ENCODE assay signal across 10 cellular contexts in the genomic region with DNA sequence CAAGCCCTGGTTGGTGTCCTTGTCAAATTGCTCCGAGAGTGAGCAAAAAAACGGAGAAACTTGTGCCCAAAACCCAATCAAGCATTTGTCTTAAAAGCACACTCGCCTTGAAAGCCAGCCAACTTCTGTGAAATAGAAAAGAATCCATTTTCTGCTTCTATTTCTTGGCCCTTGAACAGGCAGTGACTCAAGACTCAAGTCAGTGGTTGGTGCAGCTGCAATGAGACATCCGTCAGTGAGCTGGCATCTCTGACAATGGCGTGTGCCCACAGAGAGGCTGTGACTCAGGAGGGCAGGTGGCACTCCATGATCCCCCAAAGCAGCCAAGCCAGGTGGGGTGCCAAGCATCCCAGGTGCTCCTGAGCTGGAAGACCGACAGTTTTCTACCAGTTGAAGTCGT.
DNase-seq lines count a peak whose midpoint lies in the region; ATAC-seq and TF ChIP-seq lines count a peak whose summit lies in the region.
"Had no signal": no experiment of that assay in that cellular context is flagged by ENCODE, and none has a peak within 500 bp of the region (broad histone marks: within the 10 kb centered on the region; RNA-seq: fewer than 3 reads in every experiment).

No MANE protein-coding gene starts in this region.

- H3K36me3 ChIP-seq in mammary epithelial cell (ENCODE audit: insufficient read depth, low read length) (no peaks in the 10 kb centered on the region), stomach (no peaks in the 10 kb centered on the region)

- in situ Hi-C loops in mammary epithelial cell (cut with MboI; ENCODE audit: low sequenced_read_pairs in 2 of 2) (no loop called here), GM13977 (cut with MboI; ENCODE audit: low pct_unique_long_range_greater_than_20kb, low sequenced_read_pairs, unreplicated experiment) (no loop called here)

- H3K27ac ChIP-seq in mammary epithelial cell (ENCODE audit: insufficient read depth, low read depth, low read length) (no peak overlapping the region), stomach (no peak overlapping the region)

- no peak overlapping the region for H3K4me3 ChIP-seq in mammary epithelial cell (replicated peaks in 1 of 3; ENCODE audit: insufficient read depth in 1 of 3, low read depth in 2 of 3, low read length in 3 of 3)
- no peak overlapping the region for H3K4me3 ChIP-seq in stomach

- DNase-seq in DMS79 (lab: John Stamatoyannopoulos, UW) (peak; percentile 96), NCI-H128 (lab: John Stamatoyannopoulos, UW; ENCODE audit: unreplicated experiment) (peak; percentile 45), mammary epithelial cell (peak; percentile 87), middle frontal gyrus (ENCODE audit: extremely low spot score, low spot score) (peak; percentile 65), NCI-H510A treated with DMSO at 0.1 percent for 48 hours (lab: John Stamatoyannopoulos, UW) (no peak), GM13977 (ENCODE audit: low spot score) (no peak), stomach (no peak)
- DNase-seq: left colon had no signal

- H3K9me3 ChIP-seq in mammary epithelial cell (replicated peaks; ENCODE audit: insufficient read depth, low read length) (no peaks in the 10 kb centered on the region), stomach (peaks cover 0 to 20% (median 0%) of the 10 kb centered on the region in 4 donors)

- no peaks in the 10 kb centered on the region for H3K79me2 ChIP-seq in mammary epithelial cell (ENCODE audit: insufficient read depth, low read length)

- peak overlapping the region; percentile 34 for H3K4me2 ChIP-seq in mammary epithelial cell (ENCODE audit: insufficient read depth, low read depth, low read length)

- no peak for ATAC-seq in HG02938 (IDR thresholded peaks at IDR 0.05; ENCODE audit: unreplicated experiment)
- ATAC-seq: HCT116, left colon had no signal

- intact Hi-C loops in mammary epithelial cell (cut with micrococcal nuclease) = no loop called here
- intact Hi-C loops in stomach (cut with DNase I; ENCODE audit: low total_unique reads) = no loop called here

- no peak for TF ChIP-seq POLR2A in stomach (IDR thresholded peaks at IDR 0.05)

- H3K4me1 ChIP-seq in mammary epithelial cell (ENCODE audit: insufficient read depth, low read length) (peaks cover 11% of the 10 kb centered on the region), stomach (no peaks in the 10 kb centered on the region)

- CTCF ChIA-PET in mammary epithelial cell (lab: Charles Lee; ENCODE audit: low non-redundant PET) = interaction anchor here (0.5 to 0.7 kb wide), 2 partner anchors 27 to 56 kb away, joined by 4 read pairs; a partner anchor contains a TSS

- peak overlapping the region; percentile 14 for H2AFZ ChIP-seq in mammary epithelial cell (ENCODE audit: low read depth, low read length)

- dilution Hi-C loops in mammary epithelial cell (cut with HindIII; ENCODE audit: low sequenced_read_pairs) = no loop called here

- no peaks in the 10 kb centered on the region for H4K20me1 ChIP-seq in mammary epithelial cell (ENCODE audit: insufficient read depth, low read length)

- WGBS in mammary epithelial cell (ENCODE audit: low coverage, missing lambda C conversion rate) = 3% methylated on average over 7 of the region's 7 CpGs
- 61 to 75% (median 63%) methylated on average over 7 of the region's 7 CpGs for WGBS in stomach, 5 donors

- H3K27me3 ChIP-seq in mammary epithelial cell (ENCODE audit: insufficient read depth, low read length) (no peaks in the 10 kb centered on the region), stomach (peaks cover 0 to 43% (median 7%) of the 10 kb centered on the region in 3 donors)

- no peak for TF ChIP-seq EP300 in stomach (IDR thresholded peaks at IDR 0.05)

- no peak for TF ChIP-seq CTCF in mammary epithelial cell (conservative IDR thresholded peaks at IDR 0.05 in 1 of 2, IDR thresholded peaks at IDR 0.05 in 1 of 2; ENCODE audit: extremely low read depth in 1 of 2, insufficient read depth in 1 of 2, low read depth in 1 of 2, low read length in 2 of 2)
- no peak for TF ChIP-seq CTCF in GM13977 (IDR thresholded peaks at IDR 0.05; ENCODE audit: extremely low read depth, insufficient read depth, missing control alignments)
- TF ChIP-seq CTCF in stomach (IDR thresholded peaks at IDR 0.05) = no peak

- BruUV-seq in mammary epithelial cell (replicated peaks; lab: Mats Ljungman, UMichigan) = no TSS peak

- no peak overlapping the region for H3K9ac ChIP-seq in mammary epithelial cell (ENCODE audit: insufficient read depth, low read length)

Comparison
In these comparisons a context has a peak if more than half of its experiments do, and no peak if none do; other contexts are left out.
1. DNase-seq: peak in DMS79 (single experiment), NCI-H128 (single experiment), mammary epithelial cell (single experiment) and middle frontal gyrus (single experiment); none in NCI-H510A treated with DMSO at 0.1 percent for 48 hours (single experiment), GM13977 (single experiment) and stomach (single experiment).